Comparison of ENCODE assay signal across 7 cellular contexts in the genomic region with DNA sequence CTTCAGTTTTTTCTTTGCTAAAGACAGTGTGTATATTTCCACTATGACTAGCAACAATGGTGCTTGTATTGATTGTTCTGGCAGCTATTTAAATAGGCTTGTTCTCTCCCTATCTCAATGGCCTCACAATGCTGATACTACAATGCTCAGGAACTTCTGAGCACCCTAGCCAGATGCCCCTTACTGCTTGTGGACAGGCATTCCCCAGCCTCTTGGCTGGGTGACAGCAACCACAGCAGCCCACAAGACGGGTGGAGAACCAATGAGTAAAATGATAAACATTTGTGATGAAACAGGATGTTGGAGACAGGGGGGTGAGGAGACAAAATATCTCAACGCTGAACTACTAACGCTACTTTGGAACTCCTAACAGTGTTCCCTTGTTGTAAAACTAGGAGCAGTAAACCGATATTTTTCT. TPM values are rescaled to one million over a fixed set of nuclear protein-coding genes. Genes with fewer than 3 reads are reported as not detected.
DNase-seq lines count a peak whose midpoint lies in the region; ATAC-seq and TF ChIP-seq lines count a peak whose summit lies in the region.

No MANE protein-coding gene starts in this region.

- H3K27ac ChIP-seq in spleen = peak overlapping the region; percentile 4 to 81 (median 68)

- H3K4me3 ChIP-seq in spleen = no peak overlapping the region

- intact Hi-C loops in spleen (cut with DNase I; ENCODE audit: low total_unique reads) = no loop called here

- H3K4me1 ChIP-seq in spleen = peaks cover 15 to 89% (median 37%) of the 10 kb centered on the region in 6 donors

- TF ChIP-seq CTCF in spleen (IDR thresholded peaks at IDR 0.05 in 8 of 11, conservative IDR thresholded peaks at IDR 0.05 in 3 of 11) = no peak

- DNase-seq in OCI-M1 (lab: John Stamatoyannopoulos, UW) (peak; percentile 99), glomerular visceral epithelial cell (ENCODE audit: extremely low spot score) (peak; percentile 97), spleen (peak; percentile 87), middle frontal gyrus (ENCODE audit: extremely low spot score, low spot score) (no peak)
- DNase-seq in activated T-helper 1 cell treated with anti-CD3 and anti-CD28 coated beads, Interleukin-2, amount 50 U/mL, for 16 hours (ENCODE audit: low read depth in 1 of 2, low spot score in 1 of 2) = peak; percentile 43 to 54

- TF ChIP-seq POLR2A in spleen (IDR thresholded peaks at IDR 0.05) = no peak

- H3K36me3 ChIP-seq in spleen = no peaks in the 10 kb centered on the region

- no peaks in the 10 kb centered on the region for H3K9me3 ChIP-seq in spleen

- ATAC-seq in GM18870 (IDR thresholded peaks at IDR 0.05; ENCODE audit: unreplicated experiment) (peak; percentile 84), HG03064 (IDR thresholded peaks at IDR 0.05; ENCODE audit: low read depth, unreplicated experiment) (peak; percentile 67)

- H3K27me3 ChIP-seq in spleen (replicated peaks in 1 of 7) = no peaks in the 10 kb centered on the region

- 16 to 24% (median 18%) methylated on average over 4 of the region's 4 CpGs for WGBS in spleen, 5 donors

RNA-seq across cellular contexts. Expression of a gene that starts 42.3 kb away (rescaled TPM):
- total RNA-seq in spleen = 10 to 100 TPM; 26.8 to 41.3 (median 32.7) TPM
- polyA plus RNA-seq in spleen = 1 to 10 TPM; 2.5 to 3.2 (median 3.0) TPM
